ENCODE assay signal across 14 cellular contexts in the genomic region with DNA sequence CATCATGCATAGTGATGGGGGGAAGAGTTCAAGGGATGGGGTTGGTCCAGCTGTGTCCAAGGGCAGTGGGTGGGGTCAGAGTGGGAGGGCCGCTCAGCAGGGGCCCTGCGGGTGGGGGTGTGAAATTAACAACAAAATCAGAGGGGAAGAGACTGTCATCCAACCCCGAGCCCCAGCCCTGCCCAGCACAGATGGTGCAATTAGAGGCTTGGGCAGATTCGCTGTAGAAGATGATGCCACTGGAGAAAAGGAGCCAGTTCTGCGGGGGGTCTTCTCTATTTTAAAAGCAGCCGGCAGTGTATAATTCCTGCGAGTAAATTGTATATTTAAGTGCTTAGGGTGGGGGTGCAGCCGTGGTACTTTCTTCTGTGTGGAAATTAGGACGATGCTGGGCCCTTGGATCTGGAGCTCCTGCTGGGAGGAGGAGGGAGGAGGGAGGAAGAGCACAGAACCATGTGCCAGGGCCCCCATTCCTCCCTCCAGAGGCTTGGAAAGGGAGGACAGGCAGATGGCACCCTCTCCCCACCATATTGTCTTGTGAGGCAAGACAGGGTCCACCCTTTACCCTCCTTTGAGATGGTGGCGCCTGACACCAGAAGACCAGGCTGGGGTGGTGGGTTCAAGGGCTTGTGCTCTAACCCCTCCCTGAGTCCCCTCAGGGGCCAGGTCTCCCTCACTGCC.
DNase-seq lines count a peak whose midpoint lies in the region; ATAC-seq and TF ChIP-seq lines count a peak whose summit lies in the region.
"Had no signal": no experiment of that assay in that cellular context is flagged by ENCODE, and none has a peak within 500 bp of the region (broad histone marks: within the 10 kb centered on the region; RNA-seq: fewer than 3 reads in every experiment).

No MANE protein-coding gene starts in this region.

- no peaks in the 10 kb centered on the region for H3K36me3 ChIP-seq in HEK293 (ENCODE audit: control insufficient read depth in 2 of 2, insufficient read depth in 1 of 2, low read length in 2 of 2)
- no peaks in the 10 kb centered on the region for H3K36me3 ChIP-seq in osteoblast (ENCODE audit: insufficient read depth, low read length)
- H3K36me3 ChIP-seq in psoas muscle (ENCODE audit: insufficient read depth in 1 of 2, low read depth in 1 of 2) = no peaks in the 10 kb centered on the region
- no peaks in the 10 kb centered on the region for H3K36me3 ChIP-seq in left lung
- H3K36me3 ChIP-seq: SJSA1 had no signal

- H4K20me1 ChIP-seq in osteoblast (ENCODE audit: insufficient read depth, low read length) = no peaks in the 10 kb centered on the region

- no peak overlapping the region for H2AFZ ChIP-seq in osteoblast (ENCODE audit: low read length)

- H3K4me3 ChIP-seq in HEK293 (ENCODE audit: low read depth, low read length) (no peak overlapping the region), osteoblast (ENCODE audit: insufficient read depth, low read length) (no peak overlapping the region), psoas muscle (no peak overlapping the region), left lung (no peak overlapping the region)
- H3K4me3 ChIP-seq: SJSA1 had no signal

- CTCF ChIA-PET in HEK293 (lab: Yijun Ruan, JAX) = interaction anchor here (0.6 to 1.5 kb wide), 4 partner anchors 18 to 585 kb away, joined by 3 to 5 read pairs (median 3); no protein-coding TSS in a partner anchor

- DNase-seq in NCI-H446 (lab: John Stamatoyannopoulos, UW) = peak; percentile 89 to 91
- peak; percentile 60 for DNase-seq in cerebellar cortex (ENCODE audit: low spot score)
- DNase-seq in osteoblast (ENCODE audit: insufficient read length, low spot score, missing footprints) = peak; percentile 75
- DNase-seq in psoas muscle = no peak
- no peak for DNase-seq in stimulated activated naive CD8-positive, alpha-beta T cell treated with anti-CD3 and anti-CD28 coated beads, Interleukin-15, Interleukin-2, amounts not matched to agents 100 U/mL and 50 U/mL, for 24 hours
- DNase-seq in left lung = no peak
- DNase-seq: CD8-positive, alpha-beta T cell; IMR-90; Kasumi-1; NCI-H1105 treated with DMSO at 0.1 percent for 48 hours; NCI-H2029; PC-3 had no signal

- H3K9me3 ChIP-seq in HEK293 (ENCODE audit: control insufficient read depth, insufficient read depth, low read depth, low read length) = no peaks in the 10 kb centered on the region
- no peaks in the 10 kb centered on the region for H3K9me3 ChIP-seq in osteoblast (ENCODE audit: low read depth, low read length)
- H3K9me3 ChIP-seq in psoas muscle = no peaks in the 10 kb centered on the region
- H3K9me3 ChIP-seq in left lung = no peaks in the 10 kb centered on the region
- H3K9me3 ChIP-seq: SJSA1 had no signal

- H3K4me2 ChIP-seq in osteoblast (ENCODE audit: insufficient read depth, low read length) = no peak overlapping the region

- H3K27ac ChIP-seq in HEK293 (ENCODE audit: extremely low read depth, low read depth, low read length) = no peak overlapping the region
- H3K27ac ChIP-seq in osteoblast (ENCODE audit: low read depth, low read length) = no peak overlapping the region
- no peak overlapping the region for H3K27ac ChIP-seq in psoas muscle
- no peak overlapping the region for H3K27ac ChIP-seq in left lung
- H3K27ac ChIP-seq: SJSA1 had no signal

- ATAC-seq in psoas muscle = no peak
- ATAC-seq in stimulated activated naive CD8-positive, alpha-beta T cell treated with anti-CD3 and anti-CD28 coated beads, Interleukin-15, Interleukin-2, amounts not matched to agents 100 U/mL and 50 U/mL, for 24 hours = no peak
- ATAC-seq in left lung = no peak
- ATAC-seq: CD8-positive, alpha-beta T cell; PC-3 had no signal

- H3K4me1 ChIP-seq in HEK293 (ENCODE audit: control insufficient read depth, insufficient read depth, low read length) (no peaks in the 10 kb centered on the region), osteoblast (ENCODE audit: insufficient read depth, low read length) (no peaks in the 10 kb centered on the region), psoas muscle (no peaks in the 10 kb centered on the region), left lung (no peaks in the 10 kb centered on the region)
- H3K4me1 ChIP-seq: SJSA1 had no signal

- no peak for TF ChIP-seq CTCF in HEK293 (tag by site-specific recombination; IDR thresholded peaks at IDR 0.05)
- TF ChIP-seq CTCF in osteoblast (IDR thresholded peaks at IDR 0.05; ENCODE audit: extremely low read depth, low read depth, low read length) = no peak
- no peak for TF ChIP-seq CTCF in psoas muscle (IDR thresholded peaks at IDR 0.05)
- no peak for TF ChIP-seq CTCF in left lung (IDR thresholded peaks at IDR 0.05)

- H3K79me2 ChIP-seq in osteoblast (ENCODE audit: insufficient read depth, low read length) = no peaks in the 10 kb centered on the region

- H3K27me3 ChIP-seq in osteoblast (ENCODE audit: insufficient read depth, low read length) (peaks cover 13% of the 10 kb centered on the region), psoas muscle (ENCODE audit: insufficient read depth in 3 of 3, low read length in 2 of 3) (peaks cover 0 to 10% (median 9%) of the 10 kb centered on the region in 3 donors), left lung (peaks cover 0 to 25% of the 10 kb centered on the region in 2 donors)
- H3K27me3 ChIP-seq: SJSA1 had no signal

- POLR2A ChIA-PET in HEK293 (lab: Yijun Ruan, JAX) = no interaction called here

- intact Hi-C loops in psoas muscle (cut with DNase I) = no loop called here
- intact Hi-C loops in left lung (cut with DNase I) = no loop called here

- 18 to 25% (median 22%) methylated on average over 10 of the region's 10 CpGs for WGBS in psoas muscle, 3 donors

TF ChIP-seq in HEK293, 187 proteins besides CTCF, POLR2A, EP300 and RAD21:
- TF ChIP-seq INSM2 (tag by site-specific recombination; IDR thresholded peaks at IDR 0.05) (no peak), ZNF341 (tag by site-specific recombination; IDR thresholded peaks at IDR 0.05; ENCODE audit: low read depth) (peak; percentile 67)
TF ChIP-seq in HEK293: peak in this region for 1.

Comparison
In these comparisons a context has a peak if more than half of its experiments do, and no peak if none do; other contexts are left out.
1. DNase-seq: peak in NCI-H446 (2 of 2), cerebellar cortex (single experiment) and osteoblast (single experiment); none in psoas muscle (0 of 2), stimulated activated naive CD8-positive, alpha-beta T cell treated with anti-CD3 and anti-CD28 coated beads, Interleukin-15, Interleukin-2, amounts not matched to agents 100 U/mL and 50 U/mL, for 24 hours (single experiment) and left lung (0 of 2).